ENCODE assay signal across 8 cellular contexts in genomic region chr15:40593588-40594428, GRCh38.
DNase-seq lines count a peak whose midpoint lies in the region; ATAC-seq lines count a peak whose summit lies in the region.

Gene KNL1, plus strand, starts transcription at chr15:40594249. Its CDS starts 8,683 bp downstream, at chr15:40602932.

- H3K9me3 Mint-ChIP-seq in dendritic cell treated with granulocyte-macrophage colony-stimulating factor and Interleukin-4, amounts not matched to agents 40 ng/mL and 50 ng/mL, for 4 days, result no peaks in the 10 kb centered on the region

- H3K36me3 Mint-ChIP-seq in dendritic cell treated with granulocyte-macrophage colony-stimulating factor and Interleukin-4, amounts not matched to agents 40 ng/mL and 50 ng/mL, for 4 days (ENCODE audit: low read depth), result peaks cover 11% of the 10 kb centered on the region

- DNase-seq in C1 segment of cervical spinal cord (lab: John Stamatoyannopoulos, UW) (peak; percentile 71 to 99 (median 91)), NCI-H748 treated with DMSO at 0.1 percent for 48 hours (lab: John Stamatoyannopoulos, UW) (peak; percentile 94), left kidney (ENCODE audit: low read depth, low spot score) (peak; percentile 99)
- peak; percentile 82 for DNase-seq in activated CD4-positive, alpha-beta T cell treated with anti-CD3 and anti-CD28 coated beads, Interleukin-2, amount 50 U/mL, for 1 hour
- DNase-seq in stimulated activated CD4-positive, alpha-beta T cell treated with anti-CD3 and anti-CD28 coated beads, Interleukin-1b, Interleukin-23, amount 100 ng/mL, for 48 hours, result peak; percentile 93

- H3K27ac Mint-ChIP-seq in dendritic cell treated with granulocyte-macrophage colony-stimulating factor and Interleukin-4, amounts not matched to agents 40 ng/mL and 50 ng/mL, for 4 days, result peak within 1 kb of the TSS; percentile 100

- ATAC-seq in GM19372 (IDR thresholded peaks at IDR 0.05; ENCODE audit: low read depth, unreplicated experiment) (peak; percentile 57), HG03558 (IDR thresholded peaks at IDR 0.05; ENCODE audit: extremely low read depth, unreplicated experiment) (peak; percentile 30)

- intact Hi-C loops in dendritic cell treated with granulocyte-macrophage colony-stimulating factor and Interleukin-4, amounts not matched to agents 40 ng/mL and 50 ng/mL, for 4 days (cut with micrococcal nuclease), result loop anchor here (2.0 kb wide), 1 partner anchor 101 kb away; the partner anchor contains the start of gene RAD51

- H3K4me1 Mint-ChIP-seq in dendritic cell treated with granulocyte-macrophage colony-stimulating factor and Interleukin-4, amounts not matched to agents 40 ng/mL and 50 ng/mL, for 4 days (ENCODE audit: low read depth), result peaks cover 17% of the 10 kb centered on the region

- peaks cover 7% of the 10 kb centered on the region for H3K27me3 Mint-ChIP-seq in dendritic cell treated with granulocyte-macrophage colony-stimulating factor and Interleukin-4, amounts not matched to agents 40 ng/mL and 50 ng/mL, for 4 days

- peak within 1 kb of the TSS; percentile 92 for H3K4me3 Mint-ChIP-seq in dendritic cell treated with granulocyte-macrophage colony-stimulating factor and Interleukin-4, amounts not matched to agents 40 ng/mL and 50 ng/mL, for 4 days

Comparison
In these comparisons a context has a peak if more than half of its experiments do, and no peak if none do; other contexts are left out.
1. Peak in every context shown above with its lines: DNase-seq and ATAC-seq.